In genomic region chrX:7927259-7928167, GRCh38 we compare ENCODE assay signal across 8 cellular contexts. TPM values are rescaled to one million over a fixed set of nuclear protein-coding genes. Genes with fewer than 3 reads are reported as not detected.
DNase-seq lines count a peak whose midpoint lies in the region; ATAC-seq lines count a peak whose summit lies in the region.

Gene PNPLA4, minus strand, starts transcription at chrX:7927413. Its CDS starts 1,294 bp downstream, at chrX:7926119.

- H3K36me3 Mint-ChIP-seq in effector memory CD8-positive, alpha-beta T cell (ENCODE audit: insufficient read depth) = peaks cover 13% of the 10 kb centered on the region
- peaks cover 4% of the 10 kb centered on the region for H3K36me3 Mint-ChIP-seq in memory B cell

- H3K36me3 ChIP-seq in SJCRH30 = no peaks in the 10 kb centered on the region

- peak within 1 kb of the TSS; percentile 80 to 86 for H3K4me3 Mint-ChIP-seq in effector memory CD8-positive, alpha-beta T cell
- peak within 1 kb of the TSS; percentile 88 for H3K4me3 Mint-ChIP-seq in memory B cell

- peak; percentile 78 for ATAC-seq in GM18499 (IDR thresholded peaks at IDR 0.05; ENCODE audit: insufficient read depth, unreplicated experiment)
- peak; percentile 89 for ATAC-seq in HG02885 (IDR thresholded peaks at IDR 0.05; ENCODE audit: poor library complexity, unreplicated experiment)
- peak; percentile 89 for ATAC-seq in effector memory CD8-positive, alpha-beta T cell (replicated peaks)
- ATAC-seq in memory B cell (ENCODE audit: low read depth) = peak; percentile 88

- peak; percentile 33 for DNase-seq in NCI-H510A (lab: John Stamatoyannopoulos, UW)
- DNase-seq in activated CD8-positive, alpha-beta memory T cell treated with anti-CD3 and anti-CD28 coated beads for 4 hours (ENCODE audit: low read depth in 2 of 2) = peak; percentile 59 to 74
- peak; percentile 69 to 75 (median 74) for DNase-seq in effector memory CD8-positive, alpha-beta T cell
- peak; percentile 80 to 91 for DNase-seq in memory B cell (ENCODE audit: low spot score in 2 of 2)
- peak; percentile 60 for DNase-seq in stimulated activated CD8-positive, alpha-beta memory T cell treated with anti-CD3 and anti-CD28 coated beads, Interleukin-12 subunit alpha, Interleukin-12 subunit beta, amount 100 ng/mL, for 1 hour (ENCODE audit: low read depth)
- no peak for DNase-seq in SJCRH30

- no peaks in the 10 kb centered on the region for H3K4me1 ChIP-seq in SJCRH30

- H3K4me1 Mint-ChIP-seq in effector memory CD8-positive, alpha-beta T cell (ENCODE audit: low read depth in 2 of 2) = peaks cover 0 to 7% of the 10 kb centered on the region in 2 donors
- H3K4me1 Mint-ChIP-seq in memory B cell = peaks cover 5% of the 10 kb centered on the region

- no peak within 1 kb of the TSS for H3K27ac ChIP-seq in SJCRH30

- H3K9me3 ChIP-seq in SJCRH30 (replicated peaks) = no peaks in the 10 kb centered on the region

- H3K27me3 ChIP-seq in SJCRH30 = no peaks in the 10 kb centered on the region

- no peak within 1 kb of the TSS for H3K4me3 ChIP-seq in SJCRH30

- peaks cover 0 to 4% of the 10 kb centered on the region in 2 donors for H3K27me3 Mint-ChIP-seq in effector memory CD8-positive, alpha-beta T cell
- no peaks in the 10 kb centered on the region for H3K27me3 Mint-ChIP-seq in memory B cell

- H3K27ac Mint-ChIP-seq in effector memory CD8-positive, alpha-beta T cell = peak within 1 kb of the TSS; percentile 96 to 97
- peak within 1 kb of the TSS; percentile 96 for H3K27ac Mint-ChIP-seq in memory B cell

- H3K9me3 Mint-ChIP-seq in effector memory CD8-positive, alpha-beta T cell = no peaks in the 10 kb centered on the region
- no peaks in the 10 kb centered on the region for H3K9me3 Mint-ChIP-seq in memory B cell

RNA-seq across cellular contexts. Expression of gene PNPLA4, which starts in this region (rescaled TPM):
- total RNA-seq in SJCRH30 (2014; rRNA removed; shearing (Covaris generic)) = 0.18 TPM in 1 of 2 replicates, not detected in the other

Comparison
In these comparisons a context has a peak if more than half of its experiments do, and no peak if none do; other contexts are left out.
1. DNase-seq: peak in NCI-H510A (single experiment), activated CD8-positive, alpha-beta memory T cell treated with anti-CD3 and anti-CD28 coated beads for 4 hours (2 of 2), effector memory CD8-positive, alpha-beta T cell (3 of 3), memory B cell (2 of 2) and stimulated activated CD8-positive, alpha-beta memory T cell treated with anti-CD3 and anti-CD28 coated beads, Interleukin-12 subunit alpha, Interleukin-12 subunit beta, amount 100 ng/mL, for 1 hour (single experiment); none in SJCRH30 (0 of 2).
2. Peak in every context shown above with its lines, with median percentiles within 50 percentile points of each other: ATAC-seq.